ENCODE assay signal across 9 cellular contexts in the genomic region with DNA sequence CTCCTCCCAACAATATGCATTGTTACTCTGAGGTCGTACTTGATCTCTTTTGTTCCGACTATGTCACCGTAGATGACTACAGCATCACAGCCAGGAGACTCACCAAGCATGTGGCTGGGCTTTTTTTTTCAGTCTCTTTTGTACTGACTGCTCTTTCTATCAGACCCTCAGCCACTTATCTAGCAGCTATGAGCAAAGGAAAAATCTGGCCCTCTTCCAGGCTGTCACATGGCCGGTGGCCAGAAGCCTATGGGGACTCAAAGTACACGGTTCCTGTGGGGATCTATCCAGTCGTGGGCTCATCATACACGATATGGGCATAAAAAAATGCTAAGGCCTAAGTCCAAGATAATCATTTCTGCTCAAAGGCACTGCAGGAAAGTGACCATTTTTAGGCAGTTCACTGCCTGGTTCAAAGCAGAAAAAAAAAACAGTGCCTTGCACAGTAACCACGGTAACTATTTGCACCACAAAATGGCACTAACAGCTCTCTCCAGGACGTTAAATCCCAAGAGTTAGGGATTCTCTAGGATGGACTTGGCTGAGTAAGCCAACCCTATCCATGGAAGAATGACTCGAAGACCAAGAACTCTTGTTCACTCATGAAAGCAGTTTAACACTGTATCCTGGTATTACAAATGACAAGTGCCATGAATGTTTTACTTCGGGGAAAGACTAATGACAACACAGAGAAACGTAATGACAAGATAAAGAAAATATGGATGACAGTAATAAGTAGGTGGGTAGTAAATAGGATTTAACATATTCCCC. TPM values are rescaled to one million over a fixed set of nuclear protein-coding genes. Genes with fewer than 3 reads are reported as not detected.
DNase-seq lines count a peak whose midpoint lies in the region; ATAC-seq, FAIRE-seq and TF ChIP-seq lines count a peak whose summit lies in the region.
"Had no signal": no experiment of that assay in that cellular context is flagged by ENCODE, and none has a peak within 500 bp of the region (broad histone marks: within the 10 kb centered on the region; RNA-seq: fewer than 3 reads in every experiment).

No MANE protein-coding gene starts in this region.

- H3K27ac Mint-ChIP-seq in HFFc6, result peak overlapping the region; percentile 2

- no peak overlapping the region for H3K4me3 Mint-ChIP-seq in HFFc6

- H3K27me3 ChIP-seq in pancreas, result no peaks in the 10 kb centered on the region

- H3K4me1 Mint-ChIP-seq in HFFc6 (ENCODE audit: low read depth), result peaks cover 13% of the 10 kb centered on the region

- H3K36me3 ChIP-seq in pancreas, result no peaks in the 10 kb centered on the region

- no peaks in the 10 kb centered on the region; the same call in none of the 2 replicates for H3K27me3 Mint-ChIP-seq in HFFc6 (ENCODE audit: insufficient read depth)

- FAIRE-seq in pancreas (lab: Jason Lieb, UNC), result no peak

- H3K9me3 Mint-ChIP-seq in HFFc6, result no peaks in the 10 kb centered on the region

- no peak overlapping the region for H3K27ac ChIP-seq in pancreas

- no peak for TF ChIP-seq POLR2A in erythroblast (IDR thresholded peaks at IDR 0.05; ENCODE audit: low read length)

- 44 to 53% methylated on average over 12 of the region's 12 CpGs for WGBS in pancreas, 2 donors

- H3K4me3 ChIP-seq in pancreas, result no peak overlapping the region

- ATAC-seq in pancreas, result peak in 3 of 4 donors; percentile 19 to 50 (median 30)
- no peak for ATAC-seq in HG03460 (IDR thresholded peaks at IDR 0.05; ENCODE audit: unreplicated experiment)

- no peaks in the 10 kb centered on the region; the same call in 1 of the 2 replicates for H3K36me3 Mint-ChIP-seq in HFFc6 (ENCODE audit: low read depth)

- no peaks in the 10 kb centered on the region for H3K4me1 ChIP-seq in pancreas

- TF ChIP-seq CTCF in HFFc6 (IDR thresholded peaks at IDR 0.05), result no peak
- TF ChIP-seq CTCF in pancreas (IDR thresholded peaks at IDR 0.05), result no peak

- no peaks in the 10 kb centered on the region for H3K9me3 ChIP-seq in pancreas

- intact Hi-C loops in pancreas (cut with DNase I), result no loop called here

- peak; percentile 65 for DNase-seq in HFFc6
- peak; percentile 27 for DNase-seq in NCI-H774 (lab: John Stamatoyannopoulos, UW)
- DNase-seq in erythroblast (lab: John Stamatoyannopoulos, UW), result peak; percentile 73 to 79
- peak in 4 of 6 donors; percentile 22 to 48 (median 36) for DNase-seq in pancreas
- no peak for DNase-seq in ecto neural progenitor cell (ENCODE audit: low spot score)
- DNase-seq in NK-92 (lab: John Stamatoyannopoulos, UW; ENCODE audit: unreplicated experiment), result no peak
- DNase-seq in cerebellar nuclear complex (lab: John Stamatoyannopoulos, UW), result no peak
- DNase-seq: activated T-cell treated with anti-CD3 and anti-CD28 coated beads, Interleukin-2, amount 50 U/mL, for 48 hours had no signal

RNA-seq across cellular contexts. Expression of a gene that starts 50.3 kb away (rescaled TPM):
- 10 to 100 TPM; 18.4 to 21.1 (median 20.2) TPM for total RNA-seq in HFFc6 (2021; fragmentation: NEBNext Ultra II Directional; extraction: Animal tissue kit (Norgen Biotek cat#: 25700))
- 10 to 100 TPM in 2 of 6 donors, 1 to 10 TPM in 4; 5.5 to 13.4 (median 8.9) TPM for total RNA-seq in pancreas
- 1 to 10 TPM; 4.1 to 7.1 TPM for polyA plus RNA-seq in pancreas

Comparison
In these comparisons a context has a peak if more than half of its experiments do, and no peak if none do; other contexts are left out.
1. DNase-seq: peak in HFFc6 (single experiment), NCI-H774 (single experiment), erythroblast (2 of 2) and pancreas (4 of 6); none in ecto neural progenitor cell (single experiment), NK-92 (single experiment) and cerebellar nuclear complex (0 of 2).